8 cellular contexts compared by ENCODE assay signal in the genomic region with DNA sequence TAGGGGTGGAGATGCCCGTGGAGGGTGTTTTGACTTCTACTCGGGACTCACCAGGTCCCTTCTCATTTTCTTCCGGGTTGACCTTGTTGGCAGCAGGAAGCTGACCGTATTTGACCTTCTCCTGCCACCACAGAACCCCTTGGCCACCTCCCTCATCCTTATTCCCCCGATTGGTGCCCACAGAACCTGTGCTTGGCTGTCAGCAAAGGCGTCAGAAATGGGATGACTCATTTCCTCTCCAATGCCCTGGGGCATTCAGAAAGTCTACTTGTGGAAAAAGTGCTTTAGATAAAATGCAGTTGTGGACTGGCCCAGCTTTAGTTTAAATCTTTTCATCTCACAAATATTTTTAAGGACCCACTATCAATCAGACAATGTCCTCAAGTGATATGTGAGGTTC.
DNase-seq lines count a peak whose midpoint lies in the region; ATAC-seq, FAIRE-seq and TF ChIP-seq lines count a peak whose summit lies in the region.

No MANE protein-coding gene starts in this region.

- FAIRE-seq in small intestine (lab: Jason Lieb, UNC), result no peak

- H3K27me3 ChIP-seq in RWPE2 (ENCODE audit: insufficient read depth, poor library complexity, severe bottlenecking) (no peaks in the 10 kb centered on the region), small intestine (ENCODE audit: control insufficient read depth in 2 of 2, insufficient read depth in 2 of 2, low read length in 2 of 2) (no peaks in the 10 kb centered on the region)

- H3K27ac ChIP-seq in RWPE2 (ENCODE audit: poor library complexity, severe bottlenecking) (peak overlapping the region; percentile 98), epithelial cell of prostate (peak overlapping the region; percentile 70), small intestine (ENCODE audit: low read depth in 1 of 2, low read length in 1 of 2) (peak overlapping the region; percentile 49 to 62)

- no peak overlapping the region for H3K4me3 ChIP-seq in RWPE2 (ENCODE audit: severe bottlenecking)
- H3K4me3 ChIP-seq in small intestine (ENCODE audit: low read depth in 1 of 2, low read length in 2 of 2), result no peak overlapping the region

- WGBS in small intestine, 3 donors, result 19 to 29% (median 27%) methylated on average over 6 of the region's 6 CpGs

- ATAC-seq in RWPE2 (ENCODE audit: low read depth) (peak; percentile 91), GM18498 (IDR thresholded peaks at IDR 0.05; ENCODE audit: unreplicated experiment) (no peak), GM21786 (IDR thresholded peaks at IDR 0.05; ENCODE audit: unreplicated experiment) (no peak), GM19351 (IDR thresholded peaks at IDR 0.05; ENCODE audit: unreplicated experiment) (no peak)

- H3K9me3 ChIP-seq in RWPE2 (ENCODE audit: severe bottlenecking) (no peaks in the 10 kb centered on the region), small intestine (ENCODE audit: control insufficient read depth, low read depth) (no peaks in the 10 kb centered on the region)

- H3K4me1 ChIP-seq in RWPE2 (ENCODE audit: insufficient read depth, poor library complexity, severe bottlenecking), result peaks cover 14% of the 10 kb centered on the region
- peaks cover 0 to 5% of the 10 kb centered on the region in 2 donors for H3K4me1 ChIP-seq in small intestine (ENCODE audit: control insufficient read depth in 2 of 2, insufficient read depth in 1 of 2, low read depth in 1 of 2, low read length in 1 of 2)

- H3K36me3 ChIP-seq in RWPE2 (ENCODE audit: low read depth), result no peaks in the 10 kb centered on the region
- H3K36me3 ChIP-seq in small intestine (ENCODE audit: control insufficient read depth in 2 of 2, insufficient read depth in 2 of 2, low read length in 2 of 2), result no peaks in the 10 kb centered on the region

- no peak for TF ChIP-seq CTCF in RWPE2 (IDR thresholded peaks at IDR 0.05; ENCODE audit: poor library complexity, severe bottlenecking)

- DNase-seq in activated CD4-positive, alpha-beta T cell treated with anti-CD3 and anti-CD28 coated beads for 48 hours, result peak; percentile 74
- no peak for DNase-seq in activated CD4-positive, alpha-beta T cell treated with anti-CD3 and anti-CD28 coated beads for 1 hour
- DNase-seq in RWPE2 (ENCODE audit: low spot score) (peak; percentile 81), epithelial cell of prostate (ENCODE audit: low read depth, low spot score) (peak; percentile 60), small intestine (peak; percentile 55)
